In the genomic region with DNA sequence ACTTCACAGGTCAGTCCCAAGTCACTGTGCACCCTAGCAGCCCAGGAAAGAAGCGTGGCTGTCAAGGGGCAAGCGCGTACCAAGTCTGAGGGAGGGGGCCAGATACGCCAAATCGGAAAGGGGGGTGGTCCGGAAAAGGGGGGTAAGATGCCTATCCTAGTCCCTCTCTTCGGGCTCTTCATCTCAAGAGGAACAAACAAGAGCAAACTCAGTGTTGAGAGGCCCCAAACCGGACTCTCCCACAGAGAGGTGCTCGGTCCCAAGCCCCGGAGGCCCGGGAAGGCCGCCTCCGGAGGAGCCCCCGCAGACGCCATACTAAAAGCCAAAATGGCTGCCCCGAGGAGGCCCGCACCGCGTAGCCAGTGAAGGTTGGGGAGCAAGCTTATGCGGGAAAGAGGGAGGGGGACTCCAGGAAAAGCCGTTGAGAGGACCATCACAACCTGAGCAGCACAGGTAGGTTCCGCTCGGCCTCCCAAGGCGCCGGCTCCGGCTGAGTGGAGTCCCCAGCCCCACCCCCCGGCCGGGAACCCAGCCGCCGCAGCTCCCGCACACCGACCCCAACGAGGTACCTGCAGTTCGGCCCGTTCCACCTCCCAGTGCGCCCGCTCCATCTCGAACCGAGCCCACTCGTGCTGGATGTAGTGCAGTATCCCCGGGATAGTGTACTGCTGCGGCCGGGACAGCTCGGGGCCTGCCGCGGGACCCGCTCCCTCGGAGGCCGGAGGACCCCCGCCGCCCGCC, we compare ENCODE assay signal across 8 cellular contexts. TPM values are rescaled to one million over a fixed set of nuclear protein-coding genes. Genes with fewer than 3 reads are reported as not detected.
A peak's percentile ranks its signal among the peaks of the same experiment; 100 is the strongest.
DNase-seq lines count a peak whose midpoint lies in the region; ATAC-seq, FAIRE-seq and TF ChIP-seq lines count a peak whose summit lies in the region.

A gene with protein sequence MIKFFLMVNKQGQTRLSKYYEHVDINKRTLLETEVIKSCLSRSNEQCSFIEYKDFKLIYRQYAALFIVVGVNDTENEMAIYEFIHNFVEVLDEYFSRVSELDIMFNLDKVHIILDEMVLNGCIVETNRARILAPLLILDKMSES (plus strand): TSS at position 315 of the 741 bp plus-strand sequence. CDS start 40,548 bp downstream, outside the sequence.

- no peak for TF ChIP-seq EP300 in H1 (IDR thresholded peaks at IDR 0.05; ENCODE audit: borderline replicate concordance in 1 of 2, low read depth in 2 of 2, low read length in 2 of 2)

- peak within 1 kb of the TSS; percentile 95; the same call in 1 of the 2 replicates for H2BK15ac ChIP-seq in H1 (ENCODE audit: low read length)

- H3K4me2 ChIP-seq in H1 (ENCODE audit: insufficient read depth in 1 of 2, low read depth in 2 of 2, low read length in 2 of 2): peak within 1 kb of the TSS; percentile 82 to 95

- ATAC-seq in HG02571 (IDR thresholded peaks at IDR 0.05; ENCODE audit: unreplicated experiment) (peak; percentile 25), HG02763 (IDR thresholded peaks at IDR 0.05; ENCODE audit: unreplicated experiment) (no peak)

- POLR2A ChIA-PET in H1 (lab: Charles Lee; ENCODE audit: partially characterized antibody): interaction anchor here (0.6 to 4.7 kb wide), 25 partner anchors 9 to 431 kb away, joined by 3 to 38 read pairs (median 4); no protein-coding TSS in a partner anchor

- H3K79me1 ChIP-seq in H1 (ENCODE audit: low read depth, low read length): peaks cover 2% of the 10 kb centered on the region; the same call in 1 of the 2 replicates

- peaks cover 33 to 74% of the 10 kb centered on the region in 2 experiments for H3K79me2 ChIP-seq in H1 (ENCODE audit: control insufficient read depth in 1 of 2, insufficient read depth in 2 of 2, low read length in 2 of 2)

- H2BK120ac ChIP-seq in H1 (replicated peaks; ENCODE audit: low read depth, low read length): no peak within 1 kb of the TSS

- H4K91ac ChIP-seq in H1 (replicated peaks; ENCODE audit: insufficient read length, low read length): peak within 1 kb of the TSS; percentile 98

- no peak within 1 kb of the TSS for H2AFZ ChIP-seq in H1 (ENCODE audit: low read length)

- peaks cover 5 to 7% of the 10 kb centered on the region in 2 experiments for H4K20me1 ChIP-seq in H1 (replicated peaks in 1 of 2; ENCODE audit: control insufficient read depth in 1 of 2, insufficient read depth in 2 of 2, low read length in 2 of 2)

- 3% methylated on average over 38 of the region's 52 CpGs; no CpG with 5 or more reads in 1 of the 2 experiments for WGBS in H1 (ENCODE audit: extremely low coverage in 1 of 2, insufficient coverage in 1 of 2, insufficient read length in 1 of 2, insufficient replicate concordance in 2 of 2, low coverage in 1 of 2, low lambda C conversion rate in 2 of 2, missing lambda C conversion rate in 1 of 2), 2 experiments
- WGBS in mesodermal cell (ENCODE audit: insufficient coverage in 2 of 2), 2 experiments: 0 to 1% methylated on average over 47 to 49 of the region's 52 CpGs

- peak within 1 kb of the TSS; percentile 99 for H4K5ac ChIP-seq in H1 (ENCODE audit: insufficient read length, low read depth, low read length)

- H3K27ac ChIP-seq in H1 (ENCODE audit: low read depth, low read length): peak within 1 kb of the TSS; percentile 88
- peak within 1 kb of the TSS; percentile 97 for H3K27ac ChIP-seq in mesodermal cell (ENCODE audit: low read depth, low read length, severe bottlenecking)

- H3K4me3 ChIP-seq in H1 (ENCODE audit: extremely low read depth in 1 of 4, insufficient read depth in 2 of 4, low read depth in 3 of 4, low read length in 4 of 4): peak within 1 kb of the TSS; percentile 81 to 100 (median 90)
- peak within 1 kb of the TSS; percentile 100 for H3K4me3 ChIP-seq in mesodermal cell (ENCODE audit: extremely low read depth, insufficient read depth, low read length, poor library complexity, severe bottlenecking)

- H3K14ac ChIP-seq in H1 (ENCODE audit: insufficient read length): peak within 1 kb of the TSS; percentile 66

- H3K9me3 ChIP-seq in H1 (ENCODE audit: insufficient read depth in 2 of 2, low read depth in 1 of 2, low read length in 1 of 2) (no peaks in the 10 kb centered on the region), mesodermal cell (ENCODE audit: control insufficient read depth, low read length) (no peaks in the 10 kb centered on the region)

- peak within 1 kb of the TSS; percentile 96 for H4K8ac ChIP-seq in H1 (ENCODE audit: extremely low read depth, insufficient read depth, low read length)

- H3K23me2 ChIP-seq in H1 (ENCODE audit: low read depth, low read length): peaks cover 8% of the 10 kb centered on the region

- FAIRE-seq in H1 (lab: Jason Lieb, UNC): no peak

- H2BK20ac ChIP-seq in H1 (ENCODE audit: low read length): no peak within 1 kb of the TSS

- peak within 1 kb of the TSS; percentile 92 for H3K56ac ChIP-seq in H1 (replicated peaks; ENCODE audit: insufficient read length, low read depth, low read length)

- H3K4me1 ChIP-seq in H1 (replicated peaks in 1 of 4; ENCODE audit: control insufficient read depth in 3 of 4, insufficient read depth in 4 of 4, low read length in 3 of 4) (peaks cover 0 to 2% (median 0%) of the 10 kb centered on the region in 4 experiments; a peak in 2 of 7 replicates), mesodermal cell (ENCODE audit: control insufficient read depth, insufficient read depth, low read length, poor library complexity, severe bottlenecking) (peaks cover 9% of the 10 kb centered on the region)

- CTCF ChIA-PET in H1 (lab: Charles Lee; ENCODE audit: partially characterized antibody): interaction anchor here (0.6 to 1.6 kb wide), 4 partner anchors 23 to 57 kb away, joined by 3 to 8 read pairs (median 4); no protein-coding TSS in a partner anchor

- no peak within 1 kb of the TSS for H3K23ac ChIP-seq in H1 (ENCODE audit: insufficient read length)

- H3K27me3 ChIP-seq in H1 (replicated peaks in 1 of 4; ENCODE audit: control insufficient read depth in 3 of 4, extremely low read depth in 1 of 4, insufficient read depth in 3 of 4, low read length in 3 of 4): no peaks in the 10 kb centered on the region

- no peak within 1 kb of the TSS for H2AK5ac ChIP-seq in H1 (ENCODE audit: low read depth, low read length)

- H3K4ac ChIP-seq in H1 (replicated peaks; ENCODE audit: insufficient read length, low read depth, low read length): no peak within 1 kb of the TSS

- peak in 1 of 2 experiments; percentile 72; a peak in 2 of 3 replicates for TF ChIP-seq POLR2A in H1 (IDR thresholded peaks at IDR 0.05; ENCODE audit: control extremely low read depth in 1 of 2, low read depth in 2 of 2, low read length in 2 of 2)

- H3K36me3 ChIP-seq in H1 (ENCODE audit: control insufficient read depth in 2 of 4, insufficient read depth in 4 of 4, low read length in 3 of 4): peaks cover 0 to 6% (median 2%) of the 10 kb centered on the region in 4 experiments; a peak in 2 of 8 replicates
- peaks cover 24% of the 10 kb centered on the region for H3K36me3 ChIP-seq in mesodermal cell (ENCODE audit: control insufficient read depth, insufficient read depth, low read length)

- DNase-seq in GDM1 (lab: John Stamatoyannopoulos, UW): peak; percentile 44
- peak; percentile 43 for DNase-seq in NCI-H510A treated with DMSO at 0.1 percent for 48 hours (lab: John Stamatoyannopoulos, UW)
- DNase-seq in activated CD8-positive, alpha-beta memory T cell treated with anti-CD3 and anti-CD28 coated beads for 48 hours (ENCODE audit: low read depth in 2 of 3, low spot score in 2 of 3): peak; percentile 17 to 44 (median 31)
- peak in 1 of 2 experiments; percentile 82 for DNase-seq in H1 (ENCODE audit: low read depth in 1 of 2, low spot score in 2 of 2)
- DNase-seq in stimulated activated CD8-positive, alpha-beta memory T cell treated with anti-CD3 and anti-CD28 coated beads, Interleukin-15, amount 100 ng/mL, for 4 hours (ENCODE audit: low read depth in 2 of 2): peak; percentile 9 to 14

- H3K18ac ChIP-seq in H1 (ENCODE audit: extremely low read depth, low read length): peak within 1 kb of the TSS; percentile 96

- peak within 1 kb of the TSS; percentile 97 for H2BK5ac ChIP-seq in H1 (ENCODE audit: low read depth, low read length)

- H3K9ac ChIP-seq in H1 (replicated peaks in 1 of 4; ENCODE audit: extremely low read depth in 1 of 4, low read depth in 3 of 4, low read length in 3 of 4): peak within 1 kb of the TSS; percentile 92 to 97 (median 96)

- H2BK12ac ChIP-seq in H1 (ENCODE audit: low read depth, low read length): peak within 1 kb of the TSS; percentile 92

- TF ChIP-seq RAD21 in H1 (IDR thresholded peaks at IDR 0.05 in 1 of 2, conservative IDR thresholded peaks at IDR 0.05 in 1 of 2; ENCODE audit: low read depth in 2 of 2, low read length in 2 of 2): no peak

- no peak for TF ChIP-seq CTCF in H1 (IDR thresholded peaks at IDR 0.05; ENCODE audit: control extremely low read depth in 1 of 3, insufficient read depth in 1 of 3, low read depth in 1 of 3, low read length in 3 of 3)

TF ChIP-seq in H1, 55 proteins besides CTCF, POLR2A, EP300 and RAD21 (continues in another document):
- TF ChIP-seq SIRT6 (IDR thresholded peaks at IDR 0.05; ENCODE audit: low read length): no peak
- peak; percentile 58 for TF ChIP-seq KDM4A (IDR thresholded peaks at IDR 0.05; ENCODE audit: low read depth, low read length, severe bottlenecking)
- no peak for TF ChIP-seq HDAC6 (IDR thresholded peaks at IDR 0.05; ENCODE audit: low read depth, low read length)
- TF ChIP-seq, protein P1, sequence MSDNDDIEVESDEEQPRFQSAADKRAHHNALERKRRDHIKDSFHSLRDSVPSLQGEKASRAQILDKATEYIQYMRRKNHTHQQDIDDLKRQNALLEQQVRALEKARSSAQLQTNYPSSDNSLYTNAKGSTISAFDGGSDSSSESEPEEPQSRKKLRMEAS (IDR thresholded peaks at IDR 0.05): 0 out of 2 replicates have a peak, but pooled peaks have one; percentile 53
- TF ChIP-seq ASH2L (IDR thresholded peaks at IDR 0.05; ENCODE audit: low read length): peak; percentile 96
- TF ChIP-seq SRF (IDR thresholded peaks at IDR 0.05; ENCODE audit: low read depth, low read length): no peak
- TF ChIP-seq SIN3A (conservative IDR thresholded peaks at IDR 0.05 in 1 of 2, IDR thresholded peaks at IDR 0.05 in 1 of 2; ENCODE audit: low read depth in 1 of 2, low read length in 2 of 2): peak; percentile 81 to 88; a peak in 2 of 4 replicates
- 0 out of 2 replicates have a peak, but pooled peaks have one; percentile 47 for TF ChIP-seq KDM5A (IDR thresholded peaks at IDR 0.05; ENCODE audit: low read length)
- peak; percentile 62; the same call in 1 of the 2 replicates for TF ChIP-seq RBBP5 (IDR thresholded peaks at IDR 0.05; ENCODE audit: borderline replicate concordance, low read depth, low read length)

RNA-seq across cellular contexts. Expression of the gene that starts here (rescaled TPM):
- 9.9 and 12.1 TPM in 2 replicates for total RNA-seq in H1 (2021; fragmentation: NEBNext Ultra II Directional; extraction: Animal tissue kit (Norgen Biotek cat#: 25700))
- 2.5 and 2.8 TPM in 2 replicates for polyA plus RNA-seq in H1 (2011; rRNA removed)
- 5.5 TPM for polyA plus RNA-seq in H1 (2011; cell fraction: cytosol; rRNA removed)
- polyA plus RNA-seq in H1 (2011; cell fraction: nucleus; rRNA removed): 2.9 TPM
- polyA plus RNA-seq in H1 (2012, experiment 1 of 2): 6.5 to 11.6 TPM (median 6.7 TPM) in 4 replicates
- 3.1 TPM for polyA plus RNA-seq in H1 (2012, experiment 2 of 2)
- 8.4 TPM for polyA plus RNA-seq in H1 (2013, experiment 1 of 2)
- 8.6 TPM for polyA plus RNA-seq in H1 (2013, experiment 2 of 2)
- polyA minus RNA-seq in H1 (2011; rRNA and poly(A)+ RNA removed): 3.4 and 4.3 TPM in 2 replicates
- 3.9 TPM for polyA minus RNA-seq in H1 (2011; cell fraction: cytosol; rRNA and poly(A)+ RNA removed)
- 6.9 TPM for polyA minus RNA-seq in H1 (2011; cell fraction: nucleus; rRNA and poly(A)+ RNA removed)
- polyA plus RNA-seq in mesodermal cell (2013, experiment 1 of 2): 3.9 TPM
- 5.0 TPM for polyA plus RNA-seq in mesodermal cell (2013, experiment 2 of 2)
